1 cellular context compared by ENCODE assay signal in genomic region chrX:153599192-153600031, GRCh38.
TF ChIP-seq lines count a peak whose summit lies in the region.

No MANE protein-coding gene starts in this region.

TF ChIP-seq in GM23338, 12 proteins besides CTCF, POLR2A, EP300 and RAD21 (continued from another document):
- TF ChIP-seq, protein P1, sequence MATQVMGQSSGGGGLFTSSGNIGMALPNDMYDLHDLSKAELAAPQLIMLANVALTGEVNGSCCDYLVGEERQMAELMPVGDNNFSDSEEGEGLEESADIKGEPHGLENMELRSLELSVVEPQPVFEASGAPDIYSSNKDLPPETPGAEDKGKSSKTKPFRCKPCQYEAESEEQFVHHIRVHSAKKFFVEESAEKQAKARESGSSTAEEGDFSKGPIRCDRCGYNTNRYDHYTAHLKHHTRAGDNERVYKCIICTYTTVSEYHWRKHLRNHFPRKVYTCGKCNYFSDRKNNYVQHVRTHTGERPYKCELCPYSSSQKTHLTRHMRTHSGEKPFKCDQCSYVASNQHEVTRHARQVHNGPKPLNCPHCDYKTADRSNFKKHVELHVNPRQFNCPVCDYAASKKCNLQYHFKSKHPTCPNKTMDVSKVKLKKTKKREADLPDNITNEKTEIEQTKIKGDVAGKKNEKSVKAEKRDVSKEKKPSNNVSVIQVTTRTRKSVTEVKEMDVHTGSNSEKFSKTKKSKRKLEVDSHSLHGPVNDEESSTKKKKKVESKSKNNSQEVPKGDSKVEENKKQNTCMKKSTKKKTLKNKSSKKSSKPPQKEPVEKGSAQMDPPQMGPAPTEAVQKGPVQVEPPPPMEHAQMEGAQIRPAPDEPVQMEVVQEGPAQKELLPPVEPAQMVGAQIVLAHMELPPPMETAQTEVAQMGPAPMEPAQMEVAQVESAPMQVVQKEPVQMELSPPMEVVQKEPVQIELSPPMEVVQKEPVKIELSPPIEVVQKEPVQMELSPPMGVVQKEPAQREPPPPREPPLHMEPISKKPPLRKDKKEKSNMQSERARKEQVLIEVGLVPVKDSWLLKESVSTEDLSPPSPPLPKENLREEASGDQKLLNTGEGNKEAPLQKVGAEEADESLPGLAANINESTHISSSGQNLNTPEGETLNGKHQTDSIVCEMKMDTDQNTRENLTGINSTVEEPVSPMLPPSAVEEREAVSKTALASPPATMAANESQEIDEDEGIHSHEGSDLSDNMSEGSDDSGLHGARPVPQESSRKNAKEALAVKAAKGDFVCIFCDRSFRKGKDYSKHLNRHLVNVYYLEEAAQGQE (IDR thresholded peaks at IDR 0.05; ENCODE audit: unreplicated experiment), result no peak
